9 cellular contexts compared by ENCODE assay signal in genomic region chr19:56670961-56671612, GRCh38. TPM values are rescaled to one million over a fixed set of nuclear protein-coding genes. Genes with fewer than 3 reads are reported as not detected.
DNase-seq lines count a peak whose midpoint lies in the region; ATAC-seq and TF ChIP-seq lines count a peak whose summit lies in the region.
"Had no signal": no experiment of that assay in that cellular context is flagged by ENCODE, and none has a peak within 500 bp of the region (broad histone marks: within the 10 kb centered on the region; RNA-seq: fewer than 3 reads in every experiment).

No MANE protein-coding gene starts in this region.

- H3K27ac ChIP-seq in angular gyrus (ENCODE audit: low read depth, low read length) (peak overlapping the region; percentile 92), left lung (peak overlapping the region in 1 of 2 donors; percentile 18), temporal lobe (ENCODE audit: low read depth, low read length) (peak overlapping the region; percentile 67)
- H3K27ac ChIP-seq: 22Rv1 had no signal

- H3K4me3 ChIP-seq in left lung = peak overlapping the region; percentile 56 to 62

- peak; percentile 49 for DNase-seq in DMS53 (lab: John Stamatoyannopoulos, UW)
- no peak for DNase-seq in DMS53 treated with DMSO at 0.1 percent for 48 hours (lab: John Stamatoyannopoulos, UW; ENCODE audit: unreplicated experiment)
- no peak for DNase-seq in left lung
- DNase-seq in GM19238 (ENCODE audit: insufficient read length, low spot score) = no peak
- DNase-seq in stimulated activated naive CD4-positive, alpha-beta T cell treated with Interleukin-2 at 50 U/mL for 16 hours (lab: John Stamatoyannopoulos, UW) = no peak
- no peak for DNase-seq in T-helper 9 cell

- TF ChIP-seq CTCF in left lung (IDR thresholded peaks at IDR 0.05) = no peak

- H3K4me1 ChIP-seq in left lung = peaks cover 9 to 16% of the 10 kb centered on the region in 2 donors

- no peaks in the 10 kb centered on the region for H3K36me3 ChIP-seq in left lung

- peaks cover 0 to 25% of the 10 kb centered on the region in 2 donors for H3K9me3 ChIP-seq in left lung

- H3K27me3 ChIP-seq in left lung = no peaks in the 10 kb centered on the region

- peak; percentile 44 for ATAC-seq in left lung

- intact Hi-C loops in left lung (cut with DNase I) = no loop called here

RNA-seq across cellular contexts. Expression of gene ZNF835, which starts 0.5 kb away (rescaled TPM):
- 1 to 10 TPM; 2.3 to 3.0 TPM for total RNA-seq in left lung
- total RNA-seq in temporal lobe = 4.9 TPM

RNA-seq across cellular contexts. Expression of gene SMIM17, which starts 28.1 kb away (rescaled TPM):
- not detected for total RNA-seq in left lung
- total RNA-seq in temporal lobe = 9.8 TPM
